In genomic region chr1:112501810-112502641, GRCh38 we compare ENCODE assay signal across 8 cellular contexts. TPM values are rescaled to one million over a fixed set of nuclear protein-coding genes. Genes with fewer than 3 reads are reported as not detected.
DNase-seq lines count a peak whose midpoint lies in the region; ATAC-seq, FAIRE-seq and TF ChIP-seq lines count a peak whose summit lies in the region.

No MANE protein-coding gene starts in this region.

- no peak for FAIRE-seq in RCC 7860 (lab: Jason Lieb, UNC)

- H3K79me2 ChIP-seq in OCI-LY7 (ENCODE audit: insufficient read depth, low read depth, low read length): no peaks in the 10 kb centered on the region

- CTCF ChIA-PET in OCI-LY7 (lab: Charles Lee; ENCODE audit: unreplicated experiment): interaction anchor here (0.5 kb wide), 1 partner anchor 9 kb away, joined by 5 read pairs; no protein-coding TSS in a partner anchor

- peak; percentile 52 for ATAC-seq in HG03139 (IDR thresholded peaks at IDR 0.05; ENCODE audit: unreplicated experiment)
- peak; percentile 44 to 64 for ATAC-seq in natural killer cell treated with Interleukin-12 subunit alpha and Interleukin-12 subunit beta and Interleukin-15 and Interleukin-18, amount 100 ng/mL, for 72 hours

- peak overlapping the region; percentile 62 for H3K4me3 ChIP-seq in fibroblast of villous mesenchyme (ENCODE audit: low read depth, low read length)
- H3K4me3 ChIP-seq in OCI-LY7 (ENCODE audit: low read depth, low read length, poor library complexity, severe bottlenecking): no peak overlapping the region

- no peak overlapping the region for H3K4me3 Mint-ChIP-seq in natural killer cell treated with Interleukin-12 subunit alpha and Interleukin-12 subunit beta and Interleukin-15 and Interleukin-18, amount 100 ng/mL, for 72 hours

- H4K20me1 ChIP-seq in OCI-LY7 (ENCODE audit: insufficient read depth, low read length): no peaks in the 10 kb centered on the region

- H3K9me3 Mint-ChIP-seq in natural killer cell treated with Interleukin-12 subunit alpha and Interleukin-12 subunit beta and Interleukin-15 and Interleukin-18, amount 100 ng/mL, for 72 hours: no peaks in the 10 kb centered on the region

- TF ChIP-seq CTCF in fibroblast of villous mesenchyme (IDR thresholded peaks at IDR 0.05; ENCODE audit: insufficient read depth, low read depth, low read length) (peak; percentile 94), OCI-LY7 (conservative IDR thresholded peaks at IDR 0.05; ENCODE audit: low read length) (no peak)

- H3K36me3 Mint-ChIP-seq in natural killer cell treated with Interleukin-12 subunit alpha and Interleukin-12 subunit beta and Interleukin-15 and Interleukin-18, amount 100 ng/mL, for 72 hours: no peaks in the 10 kb centered on the region

- no peaks in the 10 kb centered on the region for H3K9me3 ChIP-seq in OCI-LY7 (ENCODE audit: low read length)

- H2AFZ ChIP-seq in OCI-LY7 (ENCODE audit: low read length): no peak overlapping the region

- H3K4me2 ChIP-seq in OCI-LY7 (ENCODE audit: low read length): no peak overlapping the region

- no peaks in the 10 kb centered on the region for H3K9me2 ChIP-seq in OCI-LY7 (ENCODE audit: insufficient read depth, low read length)

- intact Hi-C loops in OCI-LY7 (cut with micrococcal nuclease; ENCODE audit: unreplicated experiment): no loop called here

- no peak overlapping the region for H3K27ac ChIP-seq in OCI-LY7 (ENCODE audit: low read depth, low read length, poor library complexity, severe bottlenecking)

- H3K4me1 ChIP-seq in OCI-LY7 (ENCODE audit: insufficient read depth, low read length, poor library complexity, severe bottlenecking): peaks cover 26% of the 10 kb centered on the region

- peaks cover 0 to 1% of the 10 kb centered on the region in 2 donors for H3K4me1 Mint-ChIP-seq in natural killer cell treated with Interleukin-12 subunit alpha and Interleukin-12 subunit beta and Interleukin-15 and Interleukin-18, amount 100 ng/mL, for 72 hours (ENCODE audit: low read depth in 2 of 2)

- peak; percentile 79 for DNase-seq in EL
- peak; percentile 26 for DNase-seq in RCC 7860 (ENCODE audit: low spot score)
- peak; percentile 81 for DNase-seq in activated effector memory CD4-positive, alpha-beta T cell treated with anti-CD3 and anti-CD28 coated beads, Interleukin-2, amount 50 U/mL, for 16 hours
- DNase-seq in fibroblast of villous mesenchyme (ENCODE audit: low read depth): peak; percentile 71
- no peak for DNase-seq in natural killer cell treated with Interleukin-12 subunit alpha and Interleukin-12 subunit beta and Interleukin-15 and Interleukin-18, amount 100 ng/mL, for 72 hours (ENCODE audit: low spot score)
- DNase-seq in superior temporal gyrus (ENCODE audit: extremely low spot score): peak; percentile 76
- no peak for DNase-seq in OCI-LY7 (ENCODE audit: low spot score)

- POLR2A ChIA-PET in OCI-LY7 (lab: Charles Lee): interaction anchor here (0.9 kb wide), 1 partner anchor 1261 kb away, joined by 4 read pairs; no protein-coding TSS in a partner anchor

- no TSS peak for BruUV-seq in OCI-LY7 (replicated peaks; lab: Mats Ljungman, UMichigan)

- no peaks in the 10 kb centered on the region for H3K36me3 ChIP-seq in OCI-LY7 (ENCODE audit: insufficient read depth, low read length)

- H3K27me3 Mint-ChIP-seq in natural killer cell treated with Interleukin-12 subunit alpha and Interleukin-12 subunit beta and Interleukin-15 and Interleukin-18, amount 100 ng/mL, for 72 hours: peaks cover 48 to 74% of the 10 kb centered on the region in 2 donors

- H3K27ac Mint-ChIP-seq in natural killer cell treated with Interleukin-12 subunit alpha and Interleukin-12 subunit beta and Interleukin-15 and Interleukin-18, amount 100 ng/mL, for 72 hours: no peak overlapping the region

RNA-seq across cellular contexts. Expression of gene WNT2B, which starts 6.7 kb away (rescaled TPM):
- total RNA-seq in fibroblast of villous mesenchyme (2.6 TPM in 2 replicates), OCI-LY7 (2022) (0.63 and 0.91 TPM in 2 replicates)
- total RNA-seq in natural killer cell treated with Interleukin-12 subunit alpha and Interleukin-12 subunit beta and Interleukin-15 and Interleukin-18, amount 100 ng/mL, for 72 hours: under 1 TPM; 0.14 to 0.86 TPM
- total RNA-seq in OCI-LY7 (2014; rRNA removed; shearing (Covaris generic)): 0.32 and 0.39 TPM in 2 replicates

Comparison
In these comparisons a context has a peak if more than half of its experiments do, and no peak if none do; other contexts are left out.
1. DNase-seq: peak in EL (single experiment), RCC 7860 (single experiment), activated effector memory CD4-positive, alpha-beta T cell treated with anti-CD3 and anti-CD28 coated beads, Interleukin-2, amount 50 U/mL, for 16 hours (single experiment), fibroblast of villous mesenchyme (single experiment) and superior temporal gyrus (single experiment); none in natural killer cell treated with Interleukin-12 subunit alpha and Interleukin-12 subunit beta and Interleukin-15 and Interleukin-18, amount 100 ng/mL, for 72 hours (single experiment) and OCI-LY7 (single experiment).